1 cellular context compared by ENCODE assay signal in the genomic region with DNA sequence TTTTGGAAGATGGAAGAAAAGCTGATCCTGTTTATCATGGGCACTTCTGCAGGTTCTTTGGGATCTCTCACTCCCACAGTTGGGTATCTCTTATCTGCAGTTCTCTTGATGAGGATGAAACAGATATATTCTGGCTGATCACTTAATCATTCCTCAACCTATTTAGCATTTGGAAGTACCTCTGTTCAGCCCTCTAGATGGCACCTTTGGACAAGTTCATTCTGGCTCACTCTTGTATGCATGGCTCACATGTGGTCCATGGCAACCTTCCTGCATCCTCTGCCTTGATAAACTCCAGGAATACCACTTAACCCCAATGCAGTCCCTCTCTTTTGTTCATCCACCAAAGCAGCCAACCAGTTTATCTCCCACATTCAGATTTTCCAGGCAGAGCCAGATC.
TF ChIP-seq lines count a peak whose summit lies in the region.

No MANE protein-coding gene starts in this region.

TF ChIP-seq in Ishikawa, 13 proteins besides CTCF, POLR2A, EP300 and RAD21 (continued from another document):
- TF ChIP-seq, protein P1, sequence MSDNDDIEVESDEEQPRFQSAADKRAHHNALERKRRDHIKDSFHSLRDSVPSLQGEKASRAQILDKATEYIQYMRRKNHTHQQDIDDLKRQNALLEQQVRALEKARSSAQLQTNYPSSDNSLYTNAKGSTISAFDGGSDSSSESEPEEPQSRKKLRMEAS (IDR thresholded peaks at IDR 0.05): no peak
- TF ChIP-seq FOXM1 (IDR thresholded peaks at IDR 0.05; ENCODE audit: borderline replicate concordance, low read depth) (no peak), TEAD4 (IDR thresholded peaks at IDR 0.05) (no peak)
